25 cellular contexts compared by ENCODE assay signal in the genomic region with DNA sequence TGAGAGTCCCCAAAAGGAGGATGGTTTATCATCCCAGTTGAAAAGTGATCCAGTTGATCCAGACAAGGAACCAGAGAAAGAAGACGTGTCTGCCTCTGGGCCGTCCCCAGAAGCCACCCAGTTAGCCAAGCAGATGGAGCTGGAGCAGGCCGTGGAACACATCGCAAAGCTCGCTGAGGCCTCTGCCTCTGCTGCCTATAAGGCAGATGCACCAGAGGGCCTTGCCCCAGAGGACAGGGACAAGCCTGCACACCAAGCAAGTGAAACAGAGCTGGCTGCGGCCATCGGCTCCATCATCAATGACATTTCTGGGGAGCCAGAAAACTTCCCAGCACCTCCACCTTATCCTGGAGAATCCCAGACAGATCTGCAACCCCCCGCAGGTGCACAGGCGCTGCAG. TPM values are rescaled to one million over a fixed set of nuclear protein-coding genes. Genes with fewer than 3 reads are reported as not detected.
DNase-seq lines count a peak whose midpoint lies in the region; ATAC-seq and TF ChIP-seq lines count a peak whose summit lies in the region.
"Had no signal": no experiment of that assay in that cellular context is flagged by ENCODE, and none has a peak within 500 bp of the region (broad histone marks: within the 10 kb centered on the region; RNA-seq: fewer than 3 reads in every experiment).

No MANE protein-coding gene starts in this region.

- peaks cover 6% of the 10 kb centered on the region for H3K4me1 Mint-ChIP-seq in activated CD8-positive, alpha-beta T cell treated with anti-CD3 and anti-CD28 coated beads for 36 hours (ENCODE audit: low read depth)
- no peaks in the 10 kb centered on the region for H3K4me1 Mint-ChIP-seq in activated CD8-positive, alpha-beta T cell treated with anti-CD3 and anti-CD28 coated beads, Interleukin-2, amount 10 ng/mL, durations not matched to agents 7 days and 5 days (ENCODE audit: low read depth)
- H3K4me1 Mint-ChIP-seq in activated naive CD8-positive, alpha-beta T cell treated with anti-CD3 and anti-CD28 coated beads for 36 hours = peaks cover 5% of the 10 kb centered on the region
- H3K4me1 Mint-ChIP-seq in nephron progenitor cell = no peaks in the 10 kb centered on the region

- CTCF ChIA-PET in activated CD8-positive, alpha-beta T cell treated with anti-CD3 and anti-CD28 coated beads for 36 hours (lab: Charles Lee) = no interaction called here
- CTCF ChIA-PET in activated CD8-positive, alpha-beta T cell treated with anti-CD3 and anti-CD28 coated beads, Interleukin-2, amount 10 ng/mL, durations not matched to agents 7 days and 5 days (lab: Charles Lee) = no interaction called here

- H3K27ac Mint-ChIP-seq in activated CD8-positive, alpha-beta T cell treated with anti-CD3 and anti-CD28 coated beads for 36 hours = peak overlapping the region; percentile 37
- H3K27ac Mint-ChIP-seq in activated CD8-positive, alpha-beta T cell treated with anti-CD3 and anti-CD28 coated beads, Interleukin-2, amount 10 ng/mL, durations not matched to agents 7 days and 5 days = no peak overlapping the region
- peak overlapping the region; percentile 51 for H3K27ac Mint-ChIP-seq in activated naive CD8-positive, alpha-beta T cell treated with anti-CD3 and anti-CD28 coated beads for 36 hours
- peak overlapping the region; percentile 92 for H3K27ac Mint-ChIP-seq in nephron progenitor cell
- H3K27ac Mint-ChIP-seq: CD4-positive, alpha-beta T cell; WTC11 had no signal

- no peak for TF ChIP-seq CTCF in activated CD8-positive, alpha-beta T cell treated with anti-CD3 and anti-CD28 coated beads for 36 hours (IDR thresholded peaks at IDR 0.05)
- TF ChIP-seq CTCF in GM13976 (IDR thresholded peaks at IDR 0.05; ENCODE audit: borderline replicate concordance, control extremely low read depth, extremely low read depth, insufficient read depth, missing control alignments) (no peak), nephron progenitor cell (IDR thresholded peaks at IDR 0.05) (no peak)

- in situ Hi-C loops in GM13976 (cut with MboI; ENCODE audit: low sequenced_read_pairs, unreplicated experiment) (no loop called here), KBM-7 (cut with MboI; ENCODE audit: low pct_unique_long_range_greater_than_20kb, low sequenced_read_pairs) (no loop called here)

- ATAC-seq in activated CD8-positive, alpha-beta T cell treated with anti-CD3 and anti-CD28 coated beads for 36 hours = no peak
- no peak for ATAC-seq in activated CD8-positive, alpha-beta T cell treated with anti-CD3 and anti-CD28 coated beads, Interleukin-2, amount 10 ng/mL, durations not matched to agents 7 days and 5 days
- no peak for ATAC-seq in SK-N-SH treated with all-trans-retinoic acid at 6 μM for 48 hours
- ATAC-seq: A549, gastrocnemius medialis, WTC11 had no signal

- no peak overlapping the region for H3K4me3 Mint-ChIP-seq in activated CD8-positive, alpha-beta T cell treated with anti-CD3 and anti-CD28 coated beads for 36 hours
- H3K4me3 Mint-ChIP-seq in activated CD8-positive, alpha-beta T cell treated with anti-CD3 and anti-CD28 coated beads, Interleukin-2, amount 10 ng/mL, durations not matched to agents 7 days and 5 days = no peak overlapping the region
- no peak overlapping the region for H3K4me3 Mint-ChIP-seq in activated naive CD8-positive, alpha-beta T cell treated with anti-CD3 and anti-CD28 coated beads for 36 hours
- no peak overlapping the region for H3K4me3 Mint-ChIP-seq in nephron progenitor cell
- H3K4me3 Mint-ChIP-seq: CD4-positive, alpha-beta T cell; neural progenitor cell; WTC11 had no signal

- no peak for DNase-seq in activated CD8-positive, alpha-beta T cell treated with anti-CD3 and anti-CD28 coated beads for 36 hours
- no peak for DNase-seq in activated CD8-positive, alpha-beta T cell treated with anti-CD3 and anti-CD28 coated beads, Interleukin-2, amount 10 ng/mL, durations not matched to agents 7 days and 5 days
- peak; percentile 26 for DNase-seq in GM13976 (ENCODE audit: low spot score)
- no peak for DNase-seq in activated naive CD8-positive, alpha-beta T cell treated with anti-CD3 and anti-CD28 coated beads for 36 hours
- no peak for DNase-seq in nephron progenitor cell
- DNase-seq in KBM-7 = no peak
- no peak for DNase-seq in DMS53 (lab: John Stamatoyannopoulos, UW)
- DNase-seq: activated CD4-positive, alpha-beta T cell treated with anti-CD3 and anti-CD28 coated beads, Interleukin-2, amount 50 U/mL, for 48 hours; activated effector memory CD4-positive, alpha-beta T cell treated with Interleukin-2 at 50 U/mL for 16 hours; CD4-positive, alpha-beta T cell; gastrocnemius medialis; GM23248; kidney glomerular epithelial cell; NCI-H1048; NCI-H1694 treated with DMSO at 0.1 percent for 48 hours; NCI-H446 treated with DMSO at 0.1 percent for 48 hours; NCI-H82; SJCRH30; small intestine; stimulated activated CD4-positive, alpha-beta T cell treated with anti-CD3 and anti-CD28 coated beads, Interleukin-1b, Interleukin-23, amount 100 ng/mL, for 48 hours; thyroid gland had no signal

- intact Hi-C loops in activated CD8-positive, alpha-beta T cell treated with anti-CD3 and anti-CD28 coated beads for 36 hours (cut with micrococcal nuclease) = no loop called here

- H3K27me3 Mint-ChIP-seq in activated CD8-positive, alpha-beta T cell treated with anti-CD3 and anti-CD28 coated beads for 36 hours = no peaks in the 10 kb centered on the region
- no peaks in the 10 kb centered on the region for H3K27me3 Mint-ChIP-seq in activated CD8-positive, alpha-beta T cell treated with anti-CD3 and anti-CD28 coated beads, Interleukin-2, amount 10 ng/mL, durations not matched to agents 7 days and 5 days (ENCODE audit: low read depth)
- H3K27me3 Mint-ChIP-seq in activated naive CD8-positive, alpha-beta T cell treated with anti-CD3 and anti-CD28 coated beads for 36 hours = no peaks in the 10 kb centered on the region
- H3K27me3 Mint-ChIP-seq in nephron progenitor cell (ENCODE audit: low read depth, poor library complexity) = no peaks in the 10 kb centered on the region
- H3K27me3 Mint-ChIP-seq: CD4-positive, alpha-beta T cell had no signal

- no peaks in the 10 kb centered on the region for H3K9me3 Mint-ChIP-seq in activated CD8-positive, alpha-beta T cell treated with anti-CD3 and anti-CD28 coated beads for 36 hours
- H3K9me3 Mint-ChIP-seq in activated CD8-positive, alpha-beta T cell treated with anti-CD3 and anti-CD28 coated beads, Interleukin-2, amount 10 ng/mL, durations not matched to agents 7 days and 5 days (ENCODE audit: insufficient read depth) = no peaks in the 10 kb centered on the region
- no peaks in the 10 kb centered on the region for H3K9me3 Mint-ChIP-seq in activated naive CD8-positive, alpha-beta T cell treated with anti-CD3 and anti-CD28 coated beads for 36 hours
- peaks cover 3% of the 10 kb centered on the region for H3K9me3 Mint-ChIP-seq in nephron progenitor cell
- H3K9me3 Mint-ChIP-seq: CD4-positive, alpha-beta T cell; neural progenitor cell; WTC11 had no signal

- H3K36me3 Mint-ChIP-seq in activated CD8-positive, alpha-beta T cell treated with anti-CD3 and anti-CD28 coated beads for 36 hours (ENCODE audit: low read depth) = peaks cover 79% of the 10 kb centered on the region
- H3K36me3 Mint-ChIP-seq in activated CD8-positive, alpha-beta T cell treated with anti-CD3 and anti-CD28 coated beads, Interleukin-2, amount 10 ng/mL, durations not matched to agents 7 days and 5 days (ENCODE audit: low read depth) = peaks cover 85% of the 10 kb centered on the region
- H3K36me3 Mint-ChIP-seq in activated naive CD8-positive, alpha-beta T cell treated with anti-CD3 and anti-CD28 coated beads for 36 hours = peaks cover 65% of the 10 kb centered on the region
- peaks cover 88% of the 10 kb centered on the region for H3K36me3 Mint-ChIP-seq in nephron progenitor cell (ENCODE audit: low read depth)

- POLR2A ChIA-PET in activated CD8-positive, alpha-beta T cell treated with anti-CD3 and anti-CD28 coated beads for 36 hours (lab: Charles Lee) = no interaction called here
- POLR2A ChIA-PET in activated CD8-positive, alpha-beta T cell treated with anti-CD3 and anti-CD28 coated beads, Interleukin-2, amount 10 ng/mL, durations not matched to agents 7 days and 5 days (lab: Charles Lee) = no interaction called here

TF ChIP-seq in SK-N-SH treated with all-trans-retinoic acid at 6 μM for 48 hours, 23 proteins besides CTCF, POLR2A, EP300 and RAD21:
- TF ChIP-seq ZNF70 (CRISPR knock-in tag; IDR thresholded peaks at IDR 0.05) (no peak), BACH2 (CRISPR knock-in tag; IDR thresholded peaks at IDR 0.05; ENCODE audit: borderline replicate concordance) (no peak)
- TF ChIP-seq, protein P1, sequence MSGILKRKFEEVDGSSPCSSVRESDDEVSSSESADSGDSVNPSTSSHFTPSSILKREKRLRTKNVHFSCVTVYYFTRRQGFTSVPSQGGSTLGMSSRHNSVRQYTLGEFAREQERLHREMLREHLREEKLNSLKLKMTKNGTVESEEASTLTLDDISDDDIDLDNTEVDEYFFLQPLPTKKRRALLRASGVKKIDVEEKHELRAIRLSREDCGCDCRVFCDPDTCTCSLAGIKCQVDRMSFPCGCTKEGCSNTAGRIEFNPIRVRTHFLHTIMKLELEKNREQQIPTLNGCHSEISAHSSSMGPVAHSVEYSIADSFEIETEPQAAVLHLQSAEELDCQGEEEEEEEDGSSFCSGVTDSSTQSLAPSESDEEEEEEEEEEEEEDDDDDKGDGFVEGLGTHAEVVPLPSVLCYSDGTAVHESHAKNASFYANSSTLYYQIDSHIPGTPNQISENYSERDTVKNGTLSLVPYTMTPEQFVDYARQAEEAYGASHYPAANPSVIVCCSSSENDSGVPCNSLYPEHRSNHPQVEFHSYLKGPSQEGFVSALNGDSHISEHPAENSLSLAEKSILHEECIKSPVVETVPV (CRISPR knock-in tag; IDR thresholded peaks at IDR 0.05) = no peak

RNA-seq across cellular contexts. Expression of gene ZBTB17, which starts 43.3 kb away (rescaled TPM):
- total RNA-seq in activated CD8-positive, alpha-beta T cell treated with anti-CD3 and anti-CD28 coated beads for 36 hours = 10 to 100 TPM; 44.1 to 45.7 TPM
- total RNA-seq in activated CD8-positive, alpha-beta T cell treated with anti-CD3 and anti-CD28 coated beads, Interleukin-2, amount 10 ng/mL, durations not matched to agents 7 days and 5 days = 10 to 100 TPM; 32.3 to 33.3 TPM
- total RNA-seq in activated naive CD8-positive, alpha-beta T cell treated with anti-CD3 and anti-CD28 coated beads for 36 hours = 10 to 100 TPM; 52.3 to 56.1 TPM
